31 cellular contexts compared by ENCODE assay signal in the genomic region with DNA sequence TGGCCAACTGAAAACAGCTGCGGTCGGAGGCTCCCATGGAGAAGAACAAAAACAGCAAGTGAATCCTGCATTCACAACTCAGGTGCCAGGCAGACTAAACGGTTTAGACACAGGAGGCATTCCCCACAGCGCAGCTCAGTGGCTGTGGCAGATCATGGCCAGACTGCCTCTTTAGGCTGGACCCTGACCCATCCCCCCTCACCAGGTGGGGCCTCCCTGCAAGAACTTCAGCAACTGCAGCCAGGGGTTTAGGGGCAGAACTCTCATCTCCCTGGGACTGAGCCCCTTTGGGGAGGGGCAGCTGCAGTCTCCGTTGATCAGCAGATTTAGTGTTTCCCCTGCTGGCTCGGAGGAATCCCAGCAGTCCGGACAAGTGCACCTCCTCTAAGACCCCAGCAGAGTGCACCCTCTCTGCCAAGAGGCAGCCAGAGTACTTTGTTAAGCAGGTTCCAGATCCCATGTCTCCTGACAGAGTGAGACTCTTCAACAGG.
DNase-seq lines count a peak whose midpoint lies in the region; ATAC-seq and TF ChIP-seq lines count a peak whose summit lies in the region.
"Had no signal": no experiment of that assay in that cellular context is flagged by ENCODE, and none has a peak within 500 bp of the region (broad histone marks: within the 10 kb centered on the region; RNA-seq: fewer than 3 reads in every experiment).

No MANE protein-coding gene starts in this region.

- H3K27ac ChIP-seq in HUES48 (ENCODE audit: low read depth, low read length) = peak overlapping the region; percentile 37
- no peak overlapping the region for H3K27ac ChIP-seq in brain microvascular endothelial cell
- no peak overlapping the region for H3K27ac ChIP-seq in transverse colon
- no peak overlapping the region for H3K27ac ChIP-seq in gastrocnemius medialis
- H3K27ac ChIP-seq: A549, adrenal gland, foreskin keratinocyte, skin epidermis, thoracic aorta, vagina had no signal

- in situ Hi-C loops in brain microvascular endothelial cell (cut with HindIII; ENCODE audit: low pct_ligation_motif_present, low sequenced_read_pairs) = no loop called here
- in situ Hi-C loops in transverse colon (cut with MboI; ENCODE audit: low pct_ligation_motif_present in 1 of 4, low pct_unique_long_range_greater_than_20kb in 1 of 4, low sequenced_read_pairs in 3 of 4) = no loop called here
- in situ Hi-C loops in gastrocnemius medialis (cut with MboI; ENCODE audit: low sequenced_read_pairs in 4 of 4) = no loop called here

- H3K36me3 ChIP-seq in HUES48 (ENCODE audit: control insufficient read depth, insufficient read depth, low read length) (no peaks in the 10 kb centered on the region), brain microvascular endothelial cell (replicated peaks) (no peaks in the 10 kb centered on the region), transverse colon (no peaks in the 10 kb centered on the region), gastrocnemius medialis (no peaks in the 10 kb centered on the region)
- H3K36me3 ChIP-seq: adrenal gland, thoracic aorta, vagina had no signal

- peaks cover 16% of the 10 kb centered on the region for H3K4me1 ChIP-seq in HUES48 (ENCODE audit: control insufficient read depth, insufficient read depth, low read length)
- H3K4me1 ChIP-seq in transverse colon = no peaks in the 10 kb centered on the region
- no peaks in the 10 kb centered on the region for H3K4me1 ChIP-seq in gastrocnemius medialis
- H3K4me1 ChIP-seq: A549, adrenal gland, foreskin keratinocyte, vagina had no signal

- H3K9ac ChIP-seq in HUES48 (ENCODE audit: low read depth, low read length) = no peak overlapping the region

- TF ChIP-seq EP300 in transverse colon (IDR thresholded peaks at IDR 0.05; ENCODE audit: low read depth) = no peak

- peak; percentile 23 for TF ChIP-seq CTCF in brain microvascular endothelial cell (IDR thresholded peaks at IDR 0.05; ENCODE audit: low read depth, low read length, missing control alignments)
- no peak for TF ChIP-seq CTCF in transverse colon (IDR thresholded peaks at IDR 0.05)
- TF ChIP-seq CTCF in gastrocnemius medialis (IDR thresholded peaks at IDR 0.05 in 4 of 5, conservative IDR thresholded peaks at IDR 0.05 in 1 of 5) = no peak

- H3K4me3 ChIP-seq in HUES48 (ENCODE audit: low read depth, low read length) (no peak overlapping the region), brain microvascular endothelial cell (ENCODE audit: low read depth, low read length) (no peak overlapping the region), transverse colon (no peak overlapping the region), gastrocnemius medialis (no peak overlapping the region)
- H3K4me3 ChIP-seq: A549, adrenal gland, skin epidermis, thoracic aorta, vagina had no signal

- 78% methylated on average over 7 of the region's 7 CpGs; no CpG with 5 or more reads in 1 of the 2 donors for WGBS in transverse colon (ENCODE audit: low coverage in 1 of 2), 2 donors

- intact Hi-C loops in transverse colon (cut with DNase I; ENCODE audit: low total_unique reads) (no loop called here), gastrocnemius medialis (cut with DNase I; ENCODE audit: low total_unique reads) (no loop called here)

- H3K27me3 ChIP-seq in HUES48 (ENCODE audit: control insufficient read depth, insufficient read depth, low read length) = no peaks in the 10 kb centered on the region
- H3K27me3 ChIP-seq in brain microvascular endothelial cell (replicated peaks) = no peaks in the 10 kb centered on the region
- no peaks in the 10 kb centered on the region for H3K27me3 ChIP-seq in transverse colon
- H3K27me3 ChIP-seq in gastrocnemius medialis = no peaks in the 10 kb centered on the region
- H3K27me3 ChIP-seq: adrenal gland, foreskin keratinocyte, vagina had no signal

- H3K9me3 ChIP-seq in HUES48 (ENCODE audit: control insufficient read depth, insufficient read depth, low read length) (no peaks in the 10 kb centered on the region), transverse colon (no peaks in the 10 kb centered on the region), gastrocnemius medialis (no peaks in the 10 kb centered on the region)
- H3K9me3 ChIP-seq: A549, adrenal gland, thoracic aorta, vagina had no signal

- TF ChIP-seq POLR2A in transverse colon (IDR thresholded peaks at IDR 0.05) (no peak), gastrocnemius medialis (IDR thresholded peaks at IDR 0.05) (no peak)

- ATAC-seq in GM21619 (IDR thresholded peaks at IDR 0.05; ENCODE audit: unreplicated experiment) (no peak), gastrocnemius medialis (no peak), GM19397 (IDR thresholded peaks at IDR 0.05; ENCODE audit: unreplicated experiment) (no peak)
- ATAC-seq: A549; activated CD8-positive, alpha-beta memory T cell treated with anti-CD3 and anti-CD28 coated beads, Interleukin-2, amount 10 ng/mL, durations not matched to agents 7 days and 5 days; activated T-cell treated with anti-CD3 and anti-CD28 coated beads, Interleukin-2, amount 50 U/mL, for 72 hours; CD8-positive, alpha-beta T cell; foreskin keratinocyte; HCT116; left ventricle myocardium superior; naive thymus-derived CD8-positive, alpha-beta T cell; stimulated activated naive CD8-positive, alpha-beta T cell treated with anti-CD3 and anti-CD28 coated beads, Interleukin-15, Interleukin-2, amounts not matched to agents 100 U/mL and 50 U/mL, for 24 hours had no signal

- DNase-seq in ELF-1 (ENCODE audit: low read depth, low spot score) (peak; percentile 89), brain microvascular endothelial cell (no peak), iPS-NIHi7 (ENCODE audit: extremely low spot score) (peak; percentile 72), transverse colon (no peak), gastrocnemius medialis (no peak)
- DNase-seq: activated CD4-positive, alpha-beta T cell treated with anti-CD3 and anti-CD28 coated beads, Interleukin-2, amount 50 U/mL, for 1 hour; activated CD8-positive, alpha-beta memory T cell treated with anti-CD3 and anti-CD28 coated beads, Interleukin-2, amount 10 ng/mL, durations not matched to agents 7 days and 5 days; activated naive CD4-positive, alpha-beta T cell treated with Interleukin-2 at 50 U/mL for 16 hours; activated T-cell treated with anti-CD3 and anti-CD28 coated beads, Interleukin-2, amount 50 U/mL, for 72 hours; adrenal gland; AML-193; CD8-positive, alpha-beta T cell; DMS153; effector memory CD4-positive, alpha-beta T cell; foreskin keratinocyte; left ventricle myocardium superior; MV-4-11; naive thymus-derived CD8-positive, alpha-beta T cell; NCI-H146; NCI-H2107; Right ventricle myocardium superior; stimulated activated naive CD8-positive, alpha-beta T cell treated with anti-CD3 and anti-CD28 coated beads, Interleukin-15, Interleukin-2, amounts not matched to agents 100 U/mL and 50 U/mL, for 24 hours; T1000 had no signal

Comparison
In these comparisons a context has a peak if more than half of its experiments do, and no peak if none do; other contexts are left out.
1. DNase-seq: peak in ELF-1 (single experiment) and iPS-NIHi7 (single experiment); none in brain microvascular endothelial cell (single experiment), transverse colon (single experiment) and gastrocnemius medialis (0 of 2).